8 cellular contexts compared by ENCODE assay signal in genomic region chr1:53946252-53947171, GRCh38. TPM values are rescaled to one million over a fixed set of nuclear protein-coding genes. Genes with fewer than 3 reads are reported as not detected.
DNase-seq lines count a peak whose midpoint lies in the region; ATAC-seq and TF ChIP-seq lines count a peak whose summit lies in the region.

LRRC42 (plus strand) TSS chr1:53946350; CDS start chr1:53952000, 5,650 bp downstream.

- intact Hi-C loops in right lobe of liver (cut with DNase I) = loop anchor here in 1 of 2 donors (5.0 kb wide), 2 partner anchors 54 to 69 kb away; partner anchors contain the start of gene DIO1

- H3K9me3 ChIP-seq in right lobe of liver (no peaks in the 10 kb centered on the region), thoracic aorta (no peaks in the 10 kb centered on the region)

- no peak; the same call in 1 of the 2 replicates for TF ChIP-seq CTCF in AG10803 (conservative IDR thresholded peaks at IDR 0.05; ENCODE audit: low read length)
- TF ChIP-seq CTCF in GM13977 (IDR thresholded peaks at IDR 0.05; ENCODE audit: extremely low read depth, insufficient read depth, missing control alignments) = peak; percentile 46
- peak; percentile 16 for TF ChIP-seq CTCF in cardiac fibroblast (IDR thresholded peaks at IDR 0.05; ENCODE audit: low read depth, low read length)
- peak in 3 of 4 donors; percentile 11 to 31 (median 18) for TF ChIP-seq CTCF in right lobe of liver (IDR thresholded peaks at IDR 0.05)
- TF ChIP-seq CTCF in thoracic aorta (IDR thresholded peaks at IDR 0.05) = no peak

- DNase-seq in AG10803 (ENCODE audit: low read depth) = no peak
- DNase-seq in GM13977 (ENCODE audit: low spot score) = peak; percentile 98
- DNase-seq in NCI-H460 (ENCODE audit: extremely low read depth, low read depth) = no peak
- DNase-seq in cardiac fibroblast (ENCODE audit: low read depth in 2 of 2) = no peak
- no peak for DNase-seq in right lobe of liver
- DNase-seq in thoracic aorta (ENCODE audit: low spot score) = peak; percentile 19
- no peak for DNase-seq in NCI-H524 treated with DMSO at 0.1 percent for 48 hours (lab: John Stamatoyannopoulos, UW)

- no peaks in the 10 kb centered on the region for H3K36me3 ChIP-seq in right lobe of liver
- H3K36me3 ChIP-seq in thoracic aorta = no peaks in the 10 kb centered on the region

- ATAC-seq in HG02759 (IDR thresholded peaks at IDR 0.05; ENCODE audit: unreplicated experiment) = peak; percentile 71
- ATAC-seq in right lobe of liver = peak; percentile 76 to 84 (median 80)
- ATAC-seq in thoracic aorta (ENCODE audit: insufficient number of reproducible peaks, low FRiP score, low read depth) = peak; percentile 84

- H3K27ac ChIP-seq in right lobe of liver (peak within 1 kb of the TSS; percentile 64 to 83 (median 77)), thoracic aorta (peak within 1 kb of the TSS; percentile 83 to 88)

- WGBS in right lobe of liver (ENCODE audit: insufficient coverage, low coverage, low lambda C conversion rate, missing lambda C conversion rate) = 1% methylated on average over 20 of the region's 58 CpGs

- TF ChIP-seq POLR2A in right lobe of liver (IDR thresholded peaks at IDR 0.05) = no peak

- in situ Hi-C loops in GM13977 (cut with MboI; ENCODE audit: low pct_unique_long_range_greater_than_20kb, low sequenced_read_pairs, unreplicated experiment) = no loop called here

- no peaks in the 10 kb centered on the region for H3K27me3 ChIP-seq in right lobe of liver
- no peaks in the 10 kb centered on the region for H3K27me3 ChIP-seq in thoracic aorta (replicated peaks; ENCODE audit: insufficient read depth)

- H3K4me1 ChIP-seq in right lobe of liver = peaks cover 0 to 35% (median 0%) of the 10 kb centered on the region in 4 donors
- peaks cover 15 to 46% of the 10 kb centered on the region in 2 donors for H3K4me1 ChIP-seq in thoracic aorta (ENCODE audit: control insufficient read depth in 1 of 2, low read depth in 2 of 2)

- peak within 1 kb of the TSS; percentile 93 for H3K4me3 ChIP-seq in AG10803 (ENCODE audit: low read length)
- H3K4me3 ChIP-seq in cardiac fibroblast (replicated peaks in 1 of 2; ENCODE audit: low read depth in 2 of 2, low read length in 2 of 2) = peak within 1 kb of the TSS; percentile 90 to 98
- peak within 1 kb of the TSS; percentile 74 to 91 (median 90) for H3K4me3 ChIP-seq in right lobe of liver
- H3K4me3 ChIP-seq in thoracic aorta = peak within 1 kb of the TSS; percentile 96

RNA-seq across cellular contexts. Expression of gene LRRC42, which starts in this region (rescaled TPM):
- total RNA-seq in NCI-H460 (2014; rRNA removed; shearing (Covaris generic)) = 17.6 and 18.3 TPM in 2 replicates
- polyA plus RNA-seq in NCI-H460 (2014; cell fraction: nucleus; rRNA removed) = 22.4 and 24.7 TPM in 2 replicates
- total RNA-seq in right lobe of liver = 10 to 100 TPM in 4 of 6 experiments, 1 to 10 TPM in 2; 9.7 to 19.9 (median 14.8) TPM
- 10 to 100 TPM; 17.8 to 18.3 TPM for total RNA-seq in thoracic aorta

Comparison
In these comparisons a context has a peak if more than half of its experiments do, and no peak if none do; other contexts are left out.
1. DNase-seq: peak in GM13977 (single experiment) and thoracic aorta (single experiment); none in AG10803 (single experiment), NCI-H460 (single experiment), cardiac fibroblast (0 of 2), right lobe of liver (0 of 3) and NCI-H524 treated with DMSO at 0.1 percent for 48 hours (single experiment).
2. CTCF ChIP-seq: peak in GM13977 (single experiment), cardiac fibroblast (single experiment) and right lobe of liver (3 of 4); none in AG10803 (single experiment) and thoracic aorta (single experiment).
3. Peak in every context shown above with its lines, with median percentiles within 50 percentile points of each other: H3K4me3 ChIP-seq and ATAC-seq.